In genomic region chr21:32916522-32917099, GRCh38 we compare ENCODE assay signal across 10 cellular contexts.
DNase-seq lines count a peak whose midpoint lies in the region; TF ChIP-seq lines count a peak whose summit lies in the region.
"Had no signal": no experiment of that assay in that cellular context is flagged by ENCODE, and none has a peak within 500 bp of the region (broad histone marks: within the 10 kb centered on the region; RNA-seq: fewer than 3 reads in every experiment).

No MANE protein-coding gene starts in this region.

- H3K27ac ChIP-seq in AG04450 (ENCODE audit: low read depth, low read length) = no peak overlapping the region
- H3K27ac ChIP-seq: gastroesophageal sphincter had no signal

- CTCF ChIA-PET in AG04450 (lab: Charles Lee) = interaction anchor here (0.6 to 1.1 kb wide), 2 partner anchors 23 to 81 kb away, joined by 3 read pairs; no protein-coding TSS in a partner anchor

- intact Hi-C loops in posterior vena cava (cut with DNase I) = no loop called here

- DNase-seq in AG04450 (ENCODE audit: low read depth, low spot score) = no peak
- DNase-seq in GM10266 (ENCODE audit: extremely low spot score) = no peak
- peak; percentile 7 for DNase-seq in NCI-H69 (lab: John Stamatoyannopoulos, UW)
- no peak for DNase-seq in epithelial cell of proximal tubule (ENCODE audit: low read depth)
- no peak for DNase-seq in posterior vena cava (ENCODE audit: low spot score)
- no peak for DNase-seq in GDM1 (lab: John Stamatoyannopoulos, UW)
- DNase-seq in NCI-H446 treated with DMSO at 0.1 percent for 48 hours (lab: John Stamatoyannopoulos, UW) = no peak
- no peak for DNase-seq in GM13976 (ENCODE audit: low spot score)
- DNase-seq: T-cell had no signal

- in situ Hi-C loops in GM13976 (cut with MboI; ENCODE audit: low sequenced_read_pairs, unreplicated experiment) = no loop called here

- POLR2A ChIA-PET in AG04450 (lab: Yijun Ruan, JAX) = no interaction called here

- TF ChIP-seq CTCF in AG04450 (IDR thresholded peaks at IDR 0.05; ENCODE audit: low read depth, low read length) (peak; percentile 33; the same call in 1 of the 2 replicates), GM10266 (IDR thresholded peaks at IDR 0.05; ENCODE audit: control insufficient read depth, insufficient read depth, low read depth, missing control alignments) (peak; percentile 14), epithelial cell of proximal tubule (conservative IDR thresholded peaks at IDR 0.05; ENCODE audit: low read depth, low read length) (peak; percentile 34), GM13976 (IDR thresholded peaks at IDR 0.05; ENCODE audit: borderline replicate concordance, control extremely low read depth, extremely low read depth, insufficient read depth, missing control alignments) (no peak)

- H3K4me3 ChIP-seq in AG04450 (ENCODE audit: low read depth, low read length) (no peak overlapping the region), epithelial cell of proximal tubule (ENCODE audit: low read depth, low read length) (no peak overlapping the region)
- H3K4me3 ChIP-seq: gastroesophageal sphincter had no signal

- no peaks in the 10 kb centered on the region for H3K27me3 ChIP-seq in AG04450 (ENCODE audit: control insufficient read depth, insufficient read depth, low read length)

- no peaks in the 10 kb centered on the region; the same call in 1 of the 2 replicates for H3K9me3 ChIP-seq in AG04450 (ENCODE audit: control insufficient read depth, insufficient read depth, low read length)
